ENCODE assay signal across 18 cellular contexts in genomic region chr16:717651-718245, GRCh38. TPM values are rescaled to one million over a fixed set of nuclear protein-coding genes. Genes with fewer than 3 reads are reported as not detected.
DNase-seq lines count a peak whose midpoint lies in the region; TF ChIP-seq lines count a peak whose summit lies in the region.
"Had no signal": no experiment of that assay in that cellular context is flagged by ENCODE, and none has a peak within 500 bp of the region (broad histone marks: within the 10 kb centered on the region; RNA-seq: fewer than 3 reads in every experiment).

No MANE protein-coding gene starts in this region.

- H2AFZ ChIP-seq in neuronal stem cell (ENCODE audit: low read length), result no peak overlapping the region

- H2BK15ac ChIP-seq in neuronal stem cell (ENCODE audit: low read length), result peak overlapping the region; percentile 100

- intact Hi-C loops in activated naive CD4-positive, alpha-beta T cell treated with anti-CD3 and anti-CD28 coated beads for 36 hours (cut with micrococcal nuclease), result no loop called here

- 0 out of 22 replicates have a peak, but pooled peaks cover 0 to 1% (median 0%) of the 10 kb centered on the region in 11 experiments for H3K36me3 ChIP-seq in BLaER1 treated with 17β-estradiol and CSF1 and Interleukin-3, amounts not matched to agents 10 nM and 100 nM
- peaks cover 5% of the 10 kb centered on the region for H3K36me3 ChIP-seq in NT2/D1 (ENCODE audit: insufficient read depth, insufficient read length, low read length)
- H3K36me3 ChIP-seq in neuronal stem cell (replicated peaks in 1 of 2; ENCODE audit: control insufficient read depth in 2 of 2, insufficient read depth in 2 of 2, low read length in 2 of 2), result peaks cover 13 to 28% of the 10 kb centered on the region in 2 donors

- peak overlapping the region; percentile 79 for H4K91ac ChIP-seq in neuronal stem cell (ENCODE audit: low read depth, low read length, poor library complexity)

- H3K27ac ChIP-seq in BLaER1 treated with 17β-estradiol and CSF1 and Interleukin-3, amounts not matched to agents 10 nM and 100 nM, result peak overlapping the region in 4 of 11 experiments; percentile 23 to 51 (median 36); a peak in 4 of 22 replicates
- peak overlapping the region; percentile 94 for H3K27ac ChIP-seq in cingulate gyrus (ENCODE audit: low read depth, low read length)
- peak overlapping the region; percentile 63 for H3K27ac ChIP-seq in neuronal stem cell (replicated peaks; ENCODE audit: low read length)

- H3K9ac ChIP-seq in BLaER1 treated with 17β-estradiol and CSF1 and Interleukin-3, amounts not matched to agents 10 nM and 100 nM, result peak overlapping the region in 5 of 11 experiments; percentile 29 to 87 (median 73); a peak in 7 of 22 replicates
- H3K9ac ChIP-seq in NT2/D1 (ENCODE audit: insufficient read length, low read depth), result peak overlapping the region; percentile 76
- H3K9ac ChIP-seq in neuronal stem cell (ENCODE audit: low read depth, low read length, poor library complexity), result peak overlapping the region; percentile 88

- H3K4me3 Mint-ChIP-seq in activated naive CD4-positive, alpha-beta T cell treated with anti-CD3 and anti-CD28 coated beads for 36 hours, result no peak overlapping the region
- no peak overlapping the region for H3K4me3 Mint-ChIP-seq in chondrocyte (ENCODE audit: unreplicated experiment)

- H3K36me3 Mint-ChIP-seq in activated naive CD4-positive, alpha-beta T cell treated with anti-CD3 and anti-CD28 coated beads for 36 hours (ENCODE audit: low read depth), result no peaks in the 10 kb centered on the region
- no peaks in the 10 kb centered on the region for H3K36me3 Mint-ChIP-seq in chondrocyte (ENCODE audit: low read depth)
- H3K36me3 Mint-ChIP-seq: CD8-positive, alpha-beta memory T cell had no signal

- H3K9me3 Mint-ChIP-seq in activated naive CD4-positive, alpha-beta T cell treated with anti-CD3 and anti-CD28 coated beads for 36 hours, result no peaks in the 10 kb centered on the region
- H3K9me3 Mint-ChIP-seq in chondrocyte (ENCODE audit: low read depth), result no peaks in the 10 kb centered on the region
- H3K9me3 Mint-ChIP-seq: CD8-positive, alpha-beta memory T cell had no signal

- H3K18ac ChIP-seq in neuronal stem cell (ENCODE audit: low read length), result peak overlapping the region; percentile 98

- peaks cover 11% of the 10 kb centered on the region for H3K27me3 Mint-ChIP-seq in activated naive CD4-positive, alpha-beta T cell treated with anti-CD3 and anti-CD28 coated beads for 36 hours (ENCODE audit: low read depth)
- H3K27me3 Mint-ChIP-seq in chondrocyte (ENCODE audit: low read depth), result no peaks in the 10 kb centered on the region

- peak overlapping the region; percentile 97 for H3K23ac ChIP-seq in neuronal stem cell (ENCODE audit: low read depth, low read length, poor library complexity)

- no peak overlapping the region for H4K8ac ChIP-seq in neuronal stem cell (ENCODE audit: low read depth, low read length)

- peaks cover 16% of the 10 kb centered on the region for H3K4me1 Mint-ChIP-seq in activated naive CD4-positive, alpha-beta T cell treated with anti-CD3 and anti-CD28 coated beads for 36 hours (ENCODE audit: low read depth)
- peaks cover 25% of the 10 kb centered on the region for H3K4me1 Mint-ChIP-seq in chondrocyte (ENCODE audit: low read depth)

- peak overlapping the region; percentile 100 for H2BK5ac ChIP-seq in neuronal stem cell (ENCODE audit: low read length)

- no peak for TF ChIP-seq CTCF in chondrocyte (IDR thresholded peaks at IDR 0.05)

- CTCF ChIA-PET in activated naive CD4-positive, alpha-beta T cell treated with anti-CD3 and anti-CD28 coated beads for 36 hours (lab: Charles Lee), result no interaction called here

- peaks cover 41% of the 10 kb centered on the region for H3K79me1 ChIP-seq in neuronal stem cell (ENCODE audit: low read depth, low read length)

- peaks cover 68 to 86% (median 83%) of the 10 kb centered on the region in 10 experiments for H3K4me1 ChIP-seq in BLaER1 treated with 17β-estradiol and CSF1 and Interleukin-3, amounts not matched to agents 10 nM and 100 nM
- H3K4me1 ChIP-seq in NT2/D1 (ENCODE audit: insufficient read depth, insufficient read length), result peaks cover 51% of the 10 kb centered on the region
- H3K4me1 ChIP-seq in neuronal stem cell (ENCODE audit: control insufficient read depth in 2 of 2, insufficient read depth in 1 of 2, low read depth in 1 of 2, low read length in 2 of 2), result peaks cover 47 to 60% of the 10 kb centered on the region in 2 donors

- peak overlapping the region; percentile 87 for H2BK120ac ChIP-seq in neuronal stem cell (ENCODE audit: low read depth, low read length)

- H4K20me1 ChIP-seq in BLaER1 treated with 17β-estradiol and CSF1 and Interleukin-3, amounts not matched to agents 10 nM and 100 nM, result peaks cover 10 to 84% (median 53%) of the 10 kb centered on the region in 11 experiments; a peak in 20 of 22 replicates

- H2AK5ac ChIP-seq in neuronal stem cell (ENCODE audit: low read depth, low read length), result peak overlapping the region; percentile 100

- no peak overlapping the region for H3K27ac Mint-ChIP-seq in activated naive CD4-positive, alpha-beta T cell treated with anti-CD3 and anti-CD28 coated beads for 36 hours
- H3K27ac Mint-ChIP-seq in chondrocyte (ENCODE audit: unreplicated experiment), result no peak overlapping the region

- H3K27me3 ChIP-seq in BLaER1 treated with 17β-estradiol and CSF1 and Interleukin-3, amounts not matched to agents 10 nM and 100 nM, result peaks cover 16 to 54% (median 38%) of the 10 kb centered on the region in 11 experiments
- H3K27me3 ChIP-seq in NT2/D1 (ENCODE audit: insufficient read depth, insufficient read length) (no peaks in the 10 kb centered on the region), neuronal stem cell (ENCODE audit: control insufficient read depth in 3 of 3, insufficient read depth in 3 of 3, low read depth in 1 of 3, low read length in 3 of 3) (peaks cover 0 to 5% (median 0%) of the 10 kb centered on the region in 3 experiments)
- H3K27me3 ChIP-seq: MG63 had no signal

- WGBS in neuronal stem cell (ENCODE audit: extremely low coverage in 2 of 2, insufficient read length in 2 of 2, insufficient replicate concordance in 1 of 2), 2 donors, result no CpG with 5 or more reads among the region's 29 CpGs

- peak overlapping the region in 1 of 10 experiments; percentile 15; a peak in 2 of 20 replicates for H3K4me3 ChIP-seq in BLaER1 treated with 17β-estradiol and CSF1 and Interleukin-3, amounts not matched to agents 10 nM and 100 nM
- H3K4me3 ChIP-seq in NT2/D1 (ENCODE audit: insufficient read length, low read depth), result no peak overlapping the region
- H3K4me3 ChIP-seq in neuronal stem cell (ENCODE audit: low read length in 2 of 2), result no peak overlapping the region
- H3K4me3 ChIP-seq: MG63 had no signal

- no peaks in the 10 kb centered on the region for H3K9me3 ChIP-seq in BLaER1 treated with 17β-estradiol and CSF1 and Interleukin-3, amounts not matched to agents 10 nM and 100 nM (replicated peaks in 1 of 11)
- H3K9me3 ChIP-seq in NT2/D1 (ENCODE audit: insufficient read depth, low read length) (no peaks in the 10 kb centered on the region; the same call in 1 of the 2 replicates), neuronal stem cell (replicated peaks in 1 of 2; ENCODE audit: control insufficient read depth in 2 of 2, insufficient read depth in 1 of 2, low read depth in 1 of 2, low read length in 2 of 2) (no peaks in the 10 kb centered on the region)
- H3K9me3 ChIP-seq: MG63 had no signal

- peak overlapping the region; percentile 5 to 100 (median 100); a peak in 20 of 22 replicates for H3K4me2 ChIP-seq in BLaER1 treated with 17β-estradiol and CSF1 and Interleukin-3, amounts not matched to agents 10 nM and 100 nM
- H3K4me2 ChIP-seq in neuronal stem cell (ENCODE audit: insufficient read depth, low read length, poor library complexity, severe bottlenecking), result peak overlapping the region; percentile 31

- DNase-seq in NT2/D1 (ENCODE audit: low read depth, low spot score) (no peak), neuronal stem cell (ENCODE audit: low spot score) (no peak), putamen (ENCODE audit: low spot score) (no peak), chondrocyte (ENCODE audit: low spot score) (no peak)
- DNase-seq in activated naive CD4-positive, alpha-beta T cell treated with anti-CD3 and anti-CD28 coated beads for 36 hours, result no peak
- DNase-seq: CD8-positive, alpha-beta memory T cell; DMS79; H7; MG63; NCI-H1048; NCI-H1436 treated with DMSO at 0.1 percent for 48 hours; NCI-H2227 treated with DMSO at 0.1 percent for 48 hours; NCI-H510A treated with DMSO at 0.1 percent for 48 hours; NCI-H774; OCI-M1; SIG-M5 had no signal

- H3K14ac ChIP-seq in neuronal stem cell (ENCODE audit: low read length), result no peak overlapping the region

- peak overlapping the region; percentile 75 for H2BK12ac ChIP-seq in neuronal stem cell (ENCODE audit: low read length)

- no peak overlapping the region for H3K4ac ChIP-seq in neuronal stem cell (ENCODE audit: low read length)

RNA-seq across cellular contexts. Expression of gene METRN, which starts 2.8 kb away (rescaled TPM):
- 105 TPM for polyA plus RNA-seq in neuronal stem cell (2013, experiment 1 of 2)
- polyA plus RNA-seq in neuronal stem cell (2013, experiment 2 of 2), result 98.3 TPM
- total RNA-seq in activated naive CD4-positive, alpha-beta T cell treated with anti-CD3 and anti-CD28 coated beads for 36 hours, result 10 to 100 TPM in 1 of 2 experiments, 1 to 10 TPM in 1; 8.2 to 11.0 TPM
- total RNA-seq in chondrocyte, result 50.7 to 62.3 TPM (median 58.5 TPM) in 3 replicates

RNA-seq across cellular contexts. Expression of gene ANTKMT, which starts 3.2 kb away (rescaled TPM):
- 30.9 TPM for polyA plus RNA-seq in neuronal stem cell (2013, experiment 1 of 2)
- 29.0 TPM for polyA plus RNA-seq in neuronal stem cell (2013, experiment 2 of 2)
- 10 to 100 TPM; 21.5 to 24.3 TPM for total RNA-seq in activated naive CD4-positive, alpha-beta T cell treated with anti-CD3 and anti-CD28 coated beads for 36 hours
- total RNA-seq in chondrocyte, result 31.6 to 42.4 TPM (median 38.2 TPM) in 3 replicates

RNA-seq across cellular contexts. Expression of gene CCDC78, which starts 8.5 kb away (rescaled TPM):
- 1.7 TPM for polyA plus RNA-seq in neuronal stem cell (2013, experiment 1 of 2)
- polyA plus RNA-seq in neuronal stem cell (2013, experiment 2 of 2), result 1.4 TPM
- total RNA-seq in activated naive CD4-positive, alpha-beta T cell treated with anti-CD3 and anti-CD28 coated beads for 36 hours, result 1 to 10 TPM; 1.2 to 1.3 TPM
- 1.8 to 3.9 TPM (median 2.5 TPM) in 3 replicates for total RNA-seq in chondrocyte

RNA-seq across cellular contexts. Expression of gene HAGHL, which starts 9.2 kb away (rescaled TPM):
- 5.3 TPM for polyA plus RNA-seq in neuronal stem cell (2013, experiment 1 of 2)
- 4.6 TPM for polyA plus RNA-seq in neuronal stem cell (2013, experiment 2 of 2)
- 1 to 10 TPM; 6.5 to 7.7 TPM for total RNA-seq in activated naive CD4-positive, alpha-beta T cell treated with anti-CD3 and anti-CD28 coated beads for 36 hours
- 7.9 to 20.6 TPM (median 15.0 TPM) in 3 replicates for total RNA-seq in chondrocyte

RNA-seq across cellular contexts. Expression of gene FBXL16, which starts 12.1 kb away (rescaled TPM):
- 2.7 TPM for polyA plus RNA-seq in neuronal stem cell (2013, experiment 1 of 2)
- polyA plus RNA-seq in neuronal stem cell (2013, experiment 2 of 2), result 2.7 TPM
- total RNA-seq in activated naive CD4-positive, alpha-beta T cell treated with anti-CD3 and anti-CD28 coated beads for 36 hours, result 1 to 10 TPM; 3.7 to 5.7 TPM
- total RNA-seq in chondrocyte, result 0.53 to 0.87 TPM (median 0.82 TPM) in 3 replicates
